1 cellular context compared by ENCODE assay signal in the genomic region with DNA sequence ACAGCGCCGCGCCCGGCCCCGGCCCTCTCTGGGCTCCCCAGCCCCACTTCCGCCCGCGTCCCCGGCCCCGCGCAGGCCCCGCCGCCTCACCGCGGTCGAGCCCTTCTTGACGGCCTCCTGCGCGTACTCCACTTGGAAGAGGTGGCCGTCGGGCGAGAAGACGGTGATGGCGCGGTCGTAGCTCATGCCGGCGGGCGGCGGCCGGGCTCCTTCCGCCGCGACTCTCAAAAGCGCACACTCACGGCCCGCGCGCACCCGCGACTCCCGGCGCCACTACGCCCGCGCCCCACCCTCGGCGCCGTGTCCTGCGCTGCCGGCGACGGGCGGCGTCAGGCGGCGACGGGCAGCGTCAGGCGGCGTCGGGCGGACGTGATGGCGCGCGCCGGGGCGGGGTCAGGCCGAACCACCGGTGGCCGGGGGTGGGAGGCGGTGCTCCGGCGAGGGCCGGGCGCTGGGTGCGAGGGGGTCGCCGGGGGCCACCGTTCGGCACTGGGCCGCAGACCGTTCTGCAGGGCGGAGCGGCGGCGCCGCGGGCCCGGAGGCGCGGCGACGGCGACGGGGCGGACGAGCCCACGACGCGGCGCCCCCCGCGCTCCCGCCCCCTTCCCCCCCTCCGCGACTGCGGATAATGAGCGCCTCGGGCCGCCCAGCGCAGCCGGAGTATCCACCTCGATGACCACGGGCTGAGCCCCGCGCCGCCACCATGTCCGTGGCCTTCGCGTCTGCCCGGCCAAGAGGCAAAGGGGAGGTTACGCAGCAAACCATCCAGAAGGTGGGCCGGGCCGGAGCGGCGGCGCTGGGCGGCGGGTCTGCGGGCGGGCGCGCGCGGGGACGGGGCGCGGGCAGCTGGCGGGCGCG.
TF ChIP-seq lines count a peak whose summit lies in the region.

A gene (minus strand): TSS at position 277 of the 858 bp plus-strand sequence. CDS start 91 bp downstream, at position 186.
A gene with protein sequence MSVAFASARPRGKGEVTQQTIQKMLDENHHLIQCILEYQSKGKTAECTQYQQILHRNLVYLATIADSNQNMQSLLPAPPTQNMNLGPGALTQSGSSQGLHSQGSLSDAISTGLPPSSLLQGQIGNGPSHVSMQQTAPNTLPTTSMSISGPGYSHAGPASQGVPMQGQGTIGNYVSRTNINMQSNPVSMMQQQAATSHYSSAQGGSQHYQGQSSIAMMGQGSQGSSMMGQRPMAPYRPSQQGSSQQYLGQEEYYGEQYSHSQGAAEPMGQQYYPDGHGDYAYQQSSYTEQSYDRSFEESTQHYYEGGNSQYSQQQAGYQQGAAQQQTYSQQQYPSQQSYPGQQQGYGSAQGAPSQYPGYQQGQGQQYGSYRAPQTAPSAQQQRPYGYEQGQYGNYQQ (plus strand): TSS at position 652 of the 858 bp plus-strand sequence. CDS start 52 bp downstream, at position 704.

TF ChIP-seq in PFSK-1, 5 proteins besides CTCF, POLR2A, EP300 and RAD21 (continued from another document):
- TF ChIP-seq, protein P1, sequence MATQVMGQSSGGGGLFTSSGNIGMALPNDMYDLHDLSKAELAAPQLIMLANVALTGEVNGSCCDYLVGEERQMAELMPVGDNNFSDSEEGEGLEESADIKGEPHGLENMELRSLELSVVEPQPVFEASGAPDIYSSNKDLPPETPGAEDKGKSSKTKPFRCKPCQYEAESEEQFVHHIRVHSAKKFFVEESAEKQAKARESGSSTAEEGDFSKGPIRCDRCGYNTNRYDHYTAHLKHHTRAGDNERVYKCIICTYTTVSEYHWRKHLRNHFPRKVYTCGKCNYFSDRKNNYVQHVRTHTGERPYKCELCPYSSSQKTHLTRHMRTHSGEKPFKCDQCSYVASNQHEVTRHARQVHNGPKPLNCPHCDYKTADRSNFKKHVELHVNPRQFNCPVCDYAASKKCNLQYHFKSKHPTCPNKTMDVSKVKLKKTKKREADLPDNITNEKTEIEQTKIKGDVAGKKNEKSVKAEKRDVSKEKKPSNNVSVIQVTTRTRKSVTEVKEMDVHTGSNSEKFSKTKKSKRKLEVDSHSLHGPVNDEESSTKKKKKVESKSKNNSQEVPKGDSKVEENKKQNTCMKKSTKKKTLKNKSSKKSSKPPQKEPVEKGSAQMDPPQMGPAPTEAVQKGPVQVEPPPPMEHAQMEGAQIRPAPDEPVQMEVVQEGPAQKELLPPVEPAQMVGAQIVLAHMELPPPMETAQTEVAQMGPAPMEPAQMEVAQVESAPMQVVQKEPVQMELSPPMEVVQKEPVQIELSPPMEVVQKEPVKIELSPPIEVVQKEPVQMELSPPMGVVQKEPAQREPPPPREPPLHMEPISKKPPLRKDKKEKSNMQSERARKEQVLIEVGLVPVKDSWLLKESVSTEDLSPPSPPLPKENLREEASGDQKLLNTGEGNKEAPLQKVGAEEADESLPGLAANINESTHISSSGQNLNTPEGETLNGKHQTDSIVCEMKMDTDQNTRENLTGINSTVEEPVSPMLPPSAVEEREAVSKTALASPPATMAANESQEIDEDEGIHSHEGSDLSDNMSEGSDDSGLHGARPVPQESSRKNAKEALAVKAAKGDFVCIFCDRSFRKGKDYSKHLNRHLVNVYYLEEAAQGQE (IDR thresholded peaks at IDR 0.05; ENCODE audit: insufficient read depth in 1 of 2, low read depth in 2 of 2, low read length in 2 of 2) = no peak; a peak in 1 of 4 replicates
- peak; percentile 55 for TF ChIP-seq POLR2AphosphoS5 (IDR thresholded peaks at IDR 0.05; ENCODE audit: low read depth, low read length)
